Comparison of ENCODE assay signal across 16 cellular contexts in genomic region chr10:102770108-102770482, GRCh38. TPM values are rescaled to one million over a fixed set of nuclear protein-coding genes. Genes with fewer than 3 reads are reported as not detected.
DNase-seq lines count a peak whose midpoint lies in the region; ATAC-seq and TF ChIP-seq lines count a peak whose summit lies in the region.
"Had no signal": no experiment of that assay in that cellular context is flagged by ENCODE, and none has a peak within 500 bp of the region (broad histone marks: within the 10 kb centered on the region; RNA-seq: fewer than 3 reads in every experiment).

No MANE protein-coding gene starts in this region.

- TF ChIP-seq CTCF in C4-2B (conservative IDR thresholded peaks at IDR 0.05) (no peak), breast epithelium (IDR thresholded peaks at IDR 0.05) (no peak), osteoblast (IDR thresholded peaks at IDR 0.05; ENCODE audit: extremely low read depth, low read depth, low read length) (no peak), glutamatergic neuron (IDR thresholded peaks at IDR 0.05; ENCODE audit: partially characterized antibody, unreplicated experiment) (no peak), gastroesophageal sphincter (IDR thresholded peaks at IDR 0.05) (no peak)

- DNase-seq in breast epithelium (ENCODE audit: low spot score in 2 of 2) = no peak
- peak; percentile 19 for DNase-seq in osteoblast (ENCODE audit: insufficient read length, low spot score, missing footprints)
- no peak for DNase-seq in glomerular visceral epithelial cell (ENCODE audit: extremely low spot score)
- no peak for DNase-seq in glutamatergic neuron
- DNase-seq: activated CD4-positive, alpha-beta T cell treated with anti-CD3 and anti-CD28 coated beads, Interleukin-2, amount 10 ng/mL, durations not matched to agents 7 days and 5 days; activated effector memory CD4-positive, alpha-beta T cell treated with anti-CD3 and anti-CD28 coated beads, Interleukin-2, amount 50 U/mL, for 16 hours; BE2C; caudate nucleus; MM.1S; stimulated activated CD4-positive, alpha-beta T cell treated with anti-CD3 and anti-CD28 coated beads, Interleukin-4, amount 100 ng/mL, for 24 hours; stimulated activated naive CD4-positive, alpha-beta T cell had no signal

- no peak overlapping the region for H3K27ac Mint-ChIP-seq in glutamatergic neuron (ENCODE audit: unreplicated experiment)
- H3K27ac Mint-ChIP-seq: activated CD4-positive, alpha-beta T cell treated with anti-CD3 and anti-CD28 coated beads, Interleukin-2, amount 10 ng/mL, durations not matched to agents 7 days and 5 days had no signal

- no peaks in the 10 kb centered on the region for H3K27me3 ChIP-seq in breast epithelium
- no peaks in the 10 kb centered on the region for H3K27me3 ChIP-seq in osteoblast (ENCODE audit: insufficient read depth, low read length)
- H3K27me3 ChIP-seq in gastroesophageal sphincter = no peaks in the 10 kb centered on the region
- H3K27me3 ChIP-seq: BE2C had no signal

- H3K27ac ChIP-seq in C4-2B = peak overlapping the region; percentile 70
- peak overlapping the region; percentile 47 for H3K27ac ChIP-seq in KOPT-K1 (ENCODE audit: low read depth, low read length, poor library complexity, severe bottlenecking)
- H3K27ac ChIP-seq in breast epithelium = peak overlapping the region; percentile 74 to 78
- peak overlapping the region; percentile 59 for H3K27ac ChIP-seq in osteoblast (ENCODE audit: low read depth, low read length)
- H3K27ac ChIP-seq in gastroesophageal sphincter = peak overlapping the region in 2 of 4 donors; percentile 6 to 97

- H3K4me3 Mint-ChIP-seq in glutamatergic neuron (ENCODE audit: unreplicated experiment) = no peak overlapping the region
- H3K4me3 Mint-ChIP-seq: activated CD4-positive, alpha-beta T cell treated with anti-CD3 and anti-CD28 coated beads, Interleukin-2, amount 10 ng/mL, durations not matched to agents 7 days and 5 days had no signal

- WGBS in gastroesophageal sphincter (ENCODE audit: low coverage in 1 of 2), 2 donors = 57 to 74% methylated on average over 3 of the region's 3 CpGs

- H3K9me3 Mint-ChIP-seq in glutamatergic neuron (ENCODE audit: unreplicated experiment) = peaks cover 5% of the 10 kb centered on the region
- H3K9me3 Mint-ChIP-seq: activated CD4-positive, alpha-beta T cell treated with anti-CD3 and anti-CD28 coated beads, Interleukin-2, amount 10 ng/mL, durations not matched to agents 7 days and 5 days had no signal

- peaks cover 0 to 16% of the 10 kb centered on the region in 2 donors for H3K4me1 ChIP-seq in breast epithelium
- H3K4me1 ChIP-seq in osteoblast (ENCODE audit: insufficient read depth, low read length) = peaks cover 43% of the 10 kb centered on the region
- peaks cover 14 to 93% (median 26%) of the 10 kb centered on the region in 3 donors for H3K4me1 ChIP-seq in gastroesophageal sphincter

- TF ChIP-seq POLR2A in breast epithelium (IDR thresholded peaks at IDR 0.05) = no peak
- TF ChIP-seq POLR2A in gastroesophageal sphincter (IDR thresholded peaks at IDR 0.05) = no peak

- no peak for TF ChIP-seq EP300 in gastroesophageal sphincter (IDR thresholded peaks at IDR 0.05)

- H3K27me3 Mint-ChIP-seq in glutamatergic neuron (ENCODE audit: unreplicated experiment) = no peaks in the 10 kb centered on the region
- H3K27me3 Mint-ChIP-seq: activated CD4-positive, alpha-beta T cell treated with anti-CD3 and anti-CD28 coated beads, Interleukin-2, amount 10 ng/mL, durations not matched to agents 7 days and 5 days; progenitor cell of endocrine pancreas had no signal

- peaks cover 23% of the 10 kb centered on the region for H4K20me1 ChIP-seq in osteoblast (ENCODE audit: insufficient read depth, low read length)

- peaks cover 3% of the 10 kb centered on the region for H3K4me1 Mint-ChIP-seq in glutamatergic neuron (ENCODE audit: low read depth, unreplicated experiment)

- intact Hi-C loops in breast epithelium (cut with DNase I; ENCODE audit: low total_unique reads) = no loop called here

- no peak overlapping the region for H2AFZ ChIP-seq in osteoblast (ENCODE audit: low read length)

- H3K9me3 ChIP-seq in KOPT-K1 (ENCODE audit: insufficient read depth, low read length, poor library complexity, severe bottlenecking) (no peaks in the 10 kb centered on the region), breast epithelium (no peaks in the 10 kb centered on the region), osteoblast (ENCODE audit: low read depth, low read length) (no peaks in the 10 kb centered on the region), gastroesophageal sphincter (no peaks in the 10 kb centered on the region)
- H3K9me3 ChIP-seq: BE2C had no signal

- no peak overlapping the region for H3K4me2 ChIP-seq in osteoblast (ENCODE audit: insufficient read depth, low read length)

- H3K36me3 ChIP-seq in KOPT-K1 (ENCODE audit: insufficient read depth, low read length) = no peaks in the 10 kb centered on the region
- no peaks in the 10 kb centered on the region for H3K36me3 ChIP-seq in breast epithelium
- H3K36me3 ChIP-seq in osteoblast (ENCODE audit: insufficient read depth, low read length) = no peaks in the 10 kb centered on the region
- peaks cover 0 to 9% of the 10 kb centered on the region in 2 donors for H3K36me3 ChIP-seq in gastroesophageal sphincter
- H3K36me3 ChIP-seq: BE2C had no signal

- ATAC-seq in HG02885 (IDR thresholded peaks at IDR 0.05; ENCODE audit: poor library complexity, unreplicated experiment) (no peak), gastroesophageal sphincter (no peak)

- H3K36me3 Mint-ChIP-seq in glutamatergic neuron (ENCODE audit: unreplicated experiment) = no peaks in the 10 kb centered on the region

- H3K4me3 ChIP-seq in breast epithelium (no peak overlapping the region), osteoblast (ENCODE audit: insufficient read depth, low read length) (no peak overlapping the region), gastroesophageal sphincter (no peak overlapping the region)

- H3K79me2 ChIP-seq in osteoblast (ENCODE audit: insufficient read depth, low read length) = peaks cover 80% of the 10 kb centered on the region

RNA-seq across cellular contexts. Expression of gene WBP1L, which starts 26.3 kb away (rescaled TPM):
- total RNA-seq in breast epithelium (100 to 1,000 TPM; 114 to 174 (median 143) TPM), osteoblast (76.4 and 85.5 TPM in 2 replicates), glutamatergic neuron (ENCODE audit: unreplicated experiment) (29.6 TPM), gastroesophageal sphincter (100 to 1,000 TPM; 125 to 142 (median 132) TPM)

RNA-seq across cellular contexts. Expression of gene SFXN2, which starts 55.7 kb away (rescaled TPM):
- total RNA-seq in breast epithelium = 10 to 100 TPM in 1 of 3 donors, 1 to 10 TPM in 2; 3.8 to 10.4 (median 4.9) TPM
- 2.9 and 3.6 TPM in 2 replicates for total RNA-seq in osteoblast
- 5.4 TPM for total RNA-seq in glutamatergic neuron (ENCODE audit: unreplicated experiment)
- 1 to 10 TPM in 2 of 4 donors, under 1 TPM in 2; 0.45 to 3.2 (median 1.2) TPM for total RNA-seq in gastroesophageal sphincter

RNA-seq across cellular contexts. Expression of gene ARL3, which starts 55.9 kb away (rescaled TPM):
- 1 to 10 TPM; 5.1 to 7.3 (median 5.9) TPM for total RNA-seq in breast epithelium
- 5.3 and 5.8 TPM in 2 replicates for total RNA-seq in osteoblast
- total RNA-seq in glutamatergic neuron (ENCODE audit: unreplicated experiment) = 20.3 TPM
- 1 to 10 TPM; 7.1 to 9.8 (median 9.1) TPM for total RNA-seq in gastroesophageal sphincter
